Comparison of ENCODE assay signal across 2 cellular contexts in genomic region chr3:13219077-13219901, GRCh38.
TF ChIP-seq lines count a peak whose summit lies in the region.

No MANE protein-coding gene starts in this region.

TF ChIP-seq in A549, 52 proteins besides CTCF, POLR2A, EP300 and RAD21 (continued from another document):
- TF ChIP-seq CHD2 (IDR thresholded peaks at IDR 0.05; ENCODE audit: low read length, partially characterized antibody) = no peak
- TF ChIP-seq MAFK (IDR thresholded peaks at IDR 0.05; ENCODE audit: partially characterized antibody) = no peak

TF ChIP-seq in Ishikawa, 13 proteins besides CTCF, POLR2A, EP300 and RAD21 (continued from another document):
- TF ChIP-seq USF1 (IDR thresholded peaks at IDR 0.05) = peak; percentile 83
- TF ChIP-seq TEAD4 (IDR thresholded peaks at IDR 0.05) = no peak
- TF ChIP-seq ZBTB7A (IDR thresholded peaks at IDR 0.05; ENCODE audit: low read depth) = no peak; the same call in none of the 2 replicates
- TF ChIP-seq CEBPB (IDR thresholded peaks at IDR 0.05) = no peak
- peak; percentile 11; the same call in 1 of the 2 replicates for TF ChIP-seq CREB1 (IDR thresholded peaks at IDR 0.05; ENCODE audit: low read depth)
- no peak for TF ChIP-seq TCF12 (IDR thresholded peaks at IDR 0.05; ENCODE audit: low read depth)
- TF ChIP-seq EGR1 (IDR thresholded peaks at IDR 0.05) = no peak
